33 cellular contexts compared by ENCODE assay signal in the genomic region with DNA sequence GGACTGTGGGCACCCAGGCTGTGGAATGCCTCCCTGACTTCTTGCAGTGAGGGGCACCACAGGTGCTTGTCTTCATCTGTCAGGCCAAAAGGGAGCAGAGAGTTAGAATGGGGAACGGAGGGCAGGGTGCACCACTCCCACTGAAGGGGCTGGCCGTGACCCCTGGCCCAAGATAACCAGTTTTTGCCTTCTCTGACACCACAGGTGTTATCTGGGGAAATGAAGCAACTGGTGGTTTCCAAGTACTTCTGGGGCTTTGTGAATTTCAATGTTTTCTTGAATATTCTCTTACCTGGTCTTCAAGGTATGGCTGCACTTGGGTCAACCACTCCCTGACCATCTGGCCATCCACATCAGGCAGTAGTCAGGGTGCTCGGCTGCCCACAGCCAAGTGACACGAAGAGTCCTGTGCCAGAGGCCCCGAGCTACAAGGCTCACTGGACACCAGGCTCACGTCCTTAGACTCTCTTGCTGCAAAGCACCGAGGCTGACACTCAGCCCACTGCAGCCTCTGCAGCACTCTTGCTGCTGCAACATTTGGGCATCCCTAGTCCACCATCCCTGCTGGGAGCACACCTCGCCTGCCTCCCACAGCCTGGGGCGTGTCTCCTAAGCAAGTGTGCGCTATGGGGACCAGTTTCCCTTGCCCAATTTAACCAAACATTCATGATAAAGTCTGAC. TPM values are rescaled to one million over a fixed set of nuclear protein-coding genes. Genes with fewer than 3 reads are reported as not detected.
"Had no signal": no experiment of that assay in that cellular context is flagged by ENCODE, and none has a peak within 500 bp of the region (broad histone marks: within the 10 kb centered on the region; RNA-seq: fewer than 3 reads in every experiment).

No MANE protein-coding gene starts in this region.

- H3K27me3 Mint-ChIP-seq: activated CD4-positive, alpha-beta memory T cell treated with anti-CD3 and anti-CD28 coated beads for 36 hours; activated naive CD8-positive, alpha-beta T cell treated with anti-CD3 and anti-CD28 coated beads for 36 hours had no signal

- H3K36me3 ChIP-seq: adrenal gland, brain microvascular endothelial cell, esophagus squamous epithelium, heart right ventricle, right atrium auricular region, spleen, thoracic aorta had no signal

- H2AFZ ChIP-seq: parathyroid adenoma had no signal

- H3K4me1 ChIP-seq: adrenal gland had no signal

- H3K4me3 ChIP-seq: adrenal gland, esophagus squamous epithelium, right atrium auricular region, spleen had no signal

- H3K27ac ChIP-seq: adrenal gland, brain microvascular endothelial cell, epithelial cell of prostate, esophagus squamous epithelium, parathyroid adenoma, right atrium auricular region, spleen, thoracic aorta had no signal

- DNase-seq: activated CD4-positive, alpha-beta memory T cell treated with anti-CD3 and anti-CD28 coated beads for 36 hours; activated CD4-positive, alpha-beta T cell treated with anti-CD3 and anti-CD28 coated beads, Interleukin-2, amount 10 ng/mL, durations not matched to agents 24 days and 14 days; activated CD4-positive, CD25-positive, alpha-beta regulatory T cell treated with anti-CD3 and anti-CD28 coated beads, Interleukin-2, amount 50 U/mL, for 72 hours; activated CD8-positive, alpha-beta memory T cell treated with anti-CD3 and anti-CD28 coated beads, Interleukin-2, amount 50 U/mL, for 4 hours; activated effector memory CD4-positive, alpha-beta T cell treated with anti-CD3 and anti-CD28 coated beads, Interleukin-2, amount 50 U/mL, for 16 hours; activated naive CD4-positive, alpha-beta T cell treated with anti-CD3 and anti-CD28 coated beads for 36 hours; activated naive CD8-positive, alpha-beta T cell treated with anti-CD3 and anti-CD28 coated beads for 36 hours; activated T-cell treated with anti-CD3 and anti-CD28 coated beads, Interleukin-2, amount 50 U/mL, for 1 hour; adrenal gland; brain microvascular endothelial cell; central memory CD4-positive, alpha-beta T cell; dermis blood vessel endothelial cell; effector CD8-positive, alpha-beta T cell; esophagus squamous epithelium; foreskin melanocyte; heart right ventricle; kidney glomerular epithelial cell; left ventricle myocardium superior; naive thymus-derived CD4-positive, alpha-beta T cell; spleen; stimulated activated naive CD4-positive, alpha-beta T cell; T-helper 9 cell had no signal

- H3K9ac ChIP-seq: parathyroid adenoma had no signal

- H3K9me3 ChIP-seq: adrenal gland, esophagus squamous epithelium, heart right ventricle, right atrium auricular region, spleen, thoracic aorta had no signal

- H3K27ac Mint-ChIP-seq: activated CD4-positive, alpha-beta memory T cell treated with anti-CD3 and anti-CD28 coated beads for 36 hours; activated CD4-positive, alpha-beta T cell treated with anti-CD3 and anti-CD28 coated beads, Interleukin-2, amount 10 ng/mL, durations not matched to agents 24 days and 14 days; activated naive CD4-positive, alpha-beta T cell treated with anti-CD3 and anti-CD28 coated beads for 36 hours; activated naive CD8-positive, alpha-beta T cell treated with anti-CD3 and anti-CD28 coated beads for 36 hours; activated T-helper 1 cell treated with anti-CD3 and anti-CD28 coated beads, Interleukin-12 subunit alpha, Interleukin-12 subunit beta, Interleukin-2, Interleukin-4 antibody, amounts not matched to agents 30 ng/mL and 10 ng/mL and 1 ng/mL, durations not matched to agents 14 hours and 24 hours and 36 hours; T-helper 1 cell treated with Interleukin-12 subunit alpha and Interleukin-12 subunit beta and Interleukin-4 antibody, amounts not matched to agents 30 μg/mL and 1 μg/mL, for 36 hours had no signal

- H3K36me3 Mint-ChIP-seq: activated CD4-positive, alpha-beta memory T cell treated with anti-CD3 and anti-CD28 coated beads for 36 hours; activated naive CD8-positive, alpha-beta T cell treated with anti-CD3 and anti-CD28 coated beads for 36 hours; naive thymus-derived CD4-positive, alpha-beta T cell; type B pancreatic cell had no signal

- H3K27me3 ChIP-seq: adrenal gland, esophagus squamous epithelium, heart right ventricle, right atrium auricular region had no signal

- H3K4me3 Mint-ChIP-seq: activated CD4-positive, alpha-beta memory T cell treated with anti-CD3 and anti-CD28 coated beads for 36 hours; activated CD4-positive, alpha-beta T cell treated with anti-CD3 and anti-CD28 coated beads, Interleukin-2, amount 10 ng/mL, durations not matched to agents 24 days and 14 days; activated naive CD4-positive, alpha-beta T cell treated with anti-CD3 and anti-CD28 coated beads for 36 hours; activated naive CD8-positive, alpha-beta T cell treated with anti-CD3 and anti-CD28 coated beads for 36 hours; activated T-helper 1 cell treated with anti-CD3 and anti-CD28 coated beads, Interleukin-12 subunit alpha, Interleukin-12 subunit beta, Interleukin-2, Interleukin-4 antibody, amounts not matched to agents 30 ng/mL and 10 ng/mL and 1 ng/mL, durations not matched to agents 14 hours and 24 hours and 36 hours; naive thymus-derived CD4-positive, alpha-beta T cell; T-helper 1 cell treated with Interleukin-12 subunit alpha and Interleukin-12 subunit beta and Interleukin-4 antibody, amounts not matched to agents 30 μg/mL and 1 μg/mL, for 36 hours; type B pancreatic cell had no signal

- H3K9me3 Mint-ChIP-seq: activated CD4-positive, alpha-beta memory T cell treated with anti-CD3 and anti-CD28 coated beads for 36 hours; activated CD4-positive, alpha-beta T cell treated with anti-CD3 and anti-CD28 coated beads, Interleukin-2, amount 10 ng/mL, durations not matched to agents 24 days and 14 days; activated naive CD4-positive, alpha-beta T cell treated with anti-CD3 and anti-CD28 coated beads for 36 hours; activated naive CD8-positive, alpha-beta T cell treated with anti-CD3 and anti-CD28 coated beads for 36 hours; activated T-helper 1 cell treated with anti-CD3 and anti-CD28 coated beads, Interleukin-12 subunit alpha, Interleukin-12 subunit beta, Interleukin-2, Interleukin-4 antibody, amounts not matched to agents 30 ng/mL and 10 ng/mL and 1 ng/mL, durations not matched to agents 14 hours and 24 hours and 36 hours; T-helper 1 cell treated with Interleukin-12 subunit alpha and Interleukin-12 subunit beta and Interleukin-4 antibody, amounts not matched to agents 30 μg/mL and 1 μg/mL, for 36 hours; type B pancreatic cell had no signal

RNA-seq across cellular contexts. Expression of gene FAM178B, which starts 57.0 kb away (rescaled TPM):
- total RNA-seq: activated CD4-positive, alpha-beta T cell treated with anti-CD3 and anti-CD28 coated beads, Interleukin-2, amount 10 ng/mL, durations not matched to agents 24 days and 14 days; activated T-helper 1 cell treated with anti-CD3 and anti-CD28 coated beads, Interleukin-12 subunit alpha, Interleukin-12 subunit beta, Interleukin-2, Interleukin-4 antibody, amounts not matched to agents 30 ng/mL and 10 ng/mL and 1 ng/mL, durations not matched to agents 14 hours and 24 hours and 36 hours; astrocyte; dermis blood vessel endothelial cell; glomerular endothelial cell; left ventricle myocardium superior; pulmonary artery endothelial cell; right atrium auricular region; thoracic aorta had no signal
- polyA plus RNA-seq: mammary epithelial cell had no signal
